2 cellular contexts compared by ENCODE assay signal in the genomic region with DNA sequence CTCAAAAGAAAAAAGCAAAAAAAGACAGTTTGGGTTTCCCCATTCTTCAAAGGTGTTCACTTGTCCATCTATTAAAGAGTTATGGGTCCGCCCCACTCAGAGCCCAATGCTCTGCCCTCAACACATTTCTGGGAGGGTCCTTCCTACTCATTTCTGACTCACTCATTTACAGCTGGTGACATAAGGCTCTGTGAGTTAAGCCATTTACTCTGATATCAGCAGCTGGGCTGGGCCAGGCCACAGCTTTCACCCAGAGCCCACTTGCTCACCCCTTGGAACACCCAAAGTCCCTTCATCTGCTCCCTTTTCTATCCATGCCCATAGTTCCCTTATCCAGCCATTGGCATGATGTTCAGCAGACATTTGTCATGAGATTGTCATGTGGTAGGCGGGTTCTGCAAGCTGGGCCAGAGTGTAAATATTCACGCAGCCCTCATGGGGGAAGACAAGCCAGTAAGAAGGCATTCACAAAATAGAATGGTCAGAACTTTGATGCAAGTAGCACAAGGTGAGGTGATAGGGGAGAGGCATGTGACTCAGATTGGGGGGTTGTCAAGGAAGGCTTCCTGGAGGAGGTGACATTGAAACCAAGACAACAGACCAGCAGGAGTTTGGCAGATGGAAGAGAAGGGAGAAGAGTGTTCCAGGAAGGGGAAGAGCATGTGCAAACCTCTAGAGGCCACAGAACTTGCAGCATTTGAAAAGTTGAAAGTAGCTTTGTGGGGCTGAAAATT.
TF ChIP-seq lines count a peak whose summit lies in the region.

No MANE protein-coding gene starts in this region.

TF ChIP-seq in A549, 52 proteins besides CTCF, POLR2A, EP300 and RAD21:
- peak; percentile 84 for TF ChIP-seq ZFP36 (IDR thresholded peaks at IDR 0.05; ENCODE audit: borderline replicate concordance, partially characterized antibody)
- TF ChIP-seq MYC (IDR thresholded peaks at IDR 0.05; ENCODE audit: borderline replicate concordance, low read length), result no peak

TF ChIP-seq in IMR-90, 13 proteins besides CTCF, POLR2A, EP300 and RAD21:
- TF ChIP-seq RCOR1 (IDR thresholded peaks at IDR 0.05; ENCODE audit: insufficient replicate concordance, low read length), result no peak
- TF ChIP-seq MAFK (IDR thresholded peaks at IDR 0.05; ENCODE audit: low read depth, low read length), result no peak
- TF ChIP-seq MAZ (IDR thresholded peaks at IDR 0.05; ENCODE audit: borderline replicate concordance, low read depth, low read length), result no peak
- no peak for TF ChIP-seq MXI1 (IDR thresholded peaks at IDR 0.05; ENCODE audit: borderline replicate concordance, low read depth, low read length)
- TF ChIP-seq SMC3 (IDR thresholded peaks at IDR 0.05; ENCODE audit: low read depth, low read length), result no peak
